In the genomic region with DNA sequence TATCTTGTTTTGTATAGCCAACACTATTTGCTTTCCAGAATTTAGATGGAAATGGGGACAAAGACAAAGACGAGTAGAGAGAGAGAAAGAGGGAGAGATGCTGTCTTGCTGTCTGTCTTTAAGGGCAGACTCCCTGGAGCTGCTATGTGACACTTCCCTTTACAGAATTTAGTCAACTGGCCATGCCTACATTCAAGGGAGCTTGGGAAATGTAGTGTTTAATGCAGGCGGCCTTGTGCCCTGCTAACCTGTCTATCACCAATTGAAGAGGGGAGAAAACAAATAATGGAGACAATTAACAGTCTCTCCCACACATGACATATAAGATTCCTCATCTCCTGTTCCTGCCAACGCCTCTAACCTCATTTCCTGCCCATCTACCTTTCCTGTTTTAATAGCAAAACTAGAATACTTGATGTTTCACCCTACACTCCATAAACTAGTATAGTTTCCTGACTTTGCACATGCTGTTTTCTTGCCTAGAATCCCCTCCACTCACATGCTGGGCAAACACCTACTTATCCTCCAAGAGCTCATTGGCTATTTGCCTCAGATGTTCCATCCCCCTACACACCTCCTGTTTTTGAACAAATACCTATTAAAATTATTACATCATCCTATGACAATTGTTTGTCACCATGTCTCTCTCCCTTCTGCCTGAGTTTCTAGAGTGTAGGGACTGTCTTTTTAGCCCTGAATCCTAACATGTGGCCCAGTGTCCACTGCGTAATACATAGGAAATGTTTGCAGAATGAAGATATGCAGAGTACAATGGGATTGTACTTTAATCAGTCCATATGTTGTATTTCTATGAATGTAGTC, we compare ENCODE assay signal across 10 cellular contexts.
DNase-seq lines count a peak whose midpoint lies in the region; ATAC-seq lines count a peak whose summit lies in the region.
"Had no signal": no experiment of that assay in that cellular context is flagged by ENCODE, and none has a peak within 500 bp of the region (broad histone marks: within the 10 kb centered on the region; RNA-seq: fewer than 3 reads in every experiment).

No MANE protein-coding gene starts in this region.

- peak; percentile 13 for DNase-seq in stimulated activated CD4-positive, alpha-beta T cell treated with anti-CD3 and anti-CD28 coated beads, Interleukin-15, amount 100 ng/mL, for 24 hours
- DNase-seq in stimulated activated CD4-positive, alpha-beta T cell treated with anti-CD3 and anti-CD28 coated beads, Interleukin-2, amount 100 ng/mL, for 48 hours: no peak
- peak; percentile 13 for DNase-seq in OCI-M1 (lab: John Stamatoyannopoulos, UW)
- peak; percentile 7 for DNase-seq in central memory CD4-positive, alpha-beta T cell
- peak in 1 of 2 donors; percentile 26 for DNase-seq in stimulated activated naive CD8-positive, alpha-beta T cell treated with anti-CD3 and anti-CD28 coated beads, Interleukin-15, amount 100 ng/mL, for 72 hours
- no peak for DNase-seq in NCI-H2081 (lab: John Stamatoyannopoulos, UW)
- DNase-seq in A172 (ENCODE audit: low spot score): no peak
- DNase-seq: MM.1S, right lobe of liver had no signal

- H3K9me3 Mint-ChIP-seq in stimulated activated naive CD8-positive, alpha-beta T cell treated with anti-CD3 and anti-CD28 coated beads, Interleukin-15, amount 100 ng/mL, for 72 hours: no peaks in the 10 kb centered on the region

- peak; percentile 69 for ATAC-seq in stimulated activated naive CD8-positive, alpha-beta T cell treated with anti-CD3 and anti-CD28 coated beads, Interleukin-15, amount 100 ng/mL, for 72 hours
- ATAC-seq in HG03460 (IDR thresholded peaks at IDR 0.05; ENCODE audit: unreplicated experiment): no peak

- H3K27ac Mint-ChIP-seq in stimulated activated naive CD8-positive, alpha-beta T cell treated with anti-CD3 and anti-CD28 coated beads, Interleukin-15, amount 100 ng/mL, for 72 hours: peak overlapping the region; percentile 49 to 61

- no peaks in the 10 kb centered on the region for H3K27me3 Mint-ChIP-seq in stimulated activated naive CD8-positive, alpha-beta T cell treated with anti-CD3 and anti-CD28 coated beads, Interleukin-15, amount 100 ng/mL, for 72 hours

- peaks cover 58% of the 10 kb centered on the region for H3K4me1 Mint-ChIP-seq in stimulated activated naive CD8-positive, alpha-beta T cell treated with anti-CD3 and anti-CD28 coated beads, Interleukin-15, amount 100 ng/mL, for 72 hours

- H3K4me3 Mint-ChIP-seq in stimulated activated naive CD8-positive, alpha-beta T cell treated with anti-CD3 and anti-CD28 coated beads, Interleukin-15, amount 100 ng/mL, for 72 hours: peak overlapping the region; percentile 2 to 24

Comparison
In these comparisons a context has a peak if more than half of its experiments do, and no peak if none do; other contexts are left out.
1. DNase-seq: peak in stimulated activated CD4-positive, alpha-beta T cell treated with anti-CD3 and anti-CD28 coated beads, Interleukin-15, amount 100 ng/mL, for 24 hours (single experiment), OCI-M1 (single experiment) and central memory CD4-positive, alpha-beta T cell (single experiment); none in stimulated activated CD4-positive, alpha-beta T cell treated with anti-CD3 and anti-CD28 coated beads, Interleukin-2, amount 100 ng/mL, for 48 hours (0 of 2), NCI-H2081 (0 of 2) and A172 (single experiment).